In the genomic region with DNA sequence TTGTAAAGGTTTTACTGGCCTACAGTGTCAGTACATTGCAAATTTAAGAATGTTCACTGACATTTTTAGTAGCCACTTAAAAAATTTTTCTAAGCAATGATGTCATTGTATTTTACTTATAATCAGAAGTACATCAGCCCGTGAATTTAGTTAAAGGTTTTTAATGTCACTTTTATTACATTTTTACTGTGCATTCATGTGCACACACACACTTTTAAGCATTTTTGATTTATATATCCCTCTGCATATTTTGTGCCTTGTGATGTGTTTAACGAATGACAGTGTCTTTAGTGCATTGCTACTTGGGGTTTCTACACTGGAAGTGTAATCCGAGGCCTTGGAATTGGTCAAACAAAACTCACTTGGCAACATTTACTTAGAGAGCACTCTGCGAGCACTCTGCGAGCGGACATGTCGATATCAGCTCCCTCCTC, we compare ENCODE assay signal across 29 cellular contexts.
DNase-seq lines count a peak whose midpoint lies in the region; ATAC-seq and TF ChIP-seq lines count a peak whose summit lies in the region.
"Had no signal": no experiment of that assay in that cellular context is flagged by ENCODE, and none has a peak within 500 bp of the region (broad histone marks: within the 10 kb centered on the region; RNA-seq: fewer than 3 reads in every experiment).

No MANE protein-coding gene starts in this region.

- H3K4me3 ChIP-seq in iPS-20b (ENCODE audit: low read length) = peak overlapping the region; percentile 13; the same call in 1 of the 2 replicates
- no peak overlapping the region for H3K4me3 ChIP-seq in brain microvascular endothelial cell (ENCODE audit: low read depth, low read length)
- H3K4me3 ChIP-seq: A549, body of pancreas, gastrocnemius medialis, Peyer's patch, stomach had no signal

- no peak for TF ChIP-seq CTCF in brain microvascular endothelial cell (IDR thresholded peaks at IDR 0.05; ENCODE audit: low read depth, low read length, missing control alignments)

- no peaks in the 10 kb centered on the region for H3K9me3 ChIP-seq in iPS-20b (ENCODE audit: insufficient read depth, low read depth, low read length)
- H3K9me3 ChIP-seq: A549, body of pancreas, gastrocnemius medialis, Peyer's patch, stomach had no signal

- in situ Hi-C loops in brain microvascular endothelial cell (cut with HindIII; ENCODE audit: low pct_ligation_motif_present, low sequenced_read_pairs) = no loop called here

- H3K9ac ChIP-seq in iPS-20b (ENCODE audit: low read depth, low read length) = no peak overlapping the region

- DNase-seq in NCI-H2029 (lab: John Stamatoyannopoulos, UW) (peak; percentile 31), NCI-H2029 treated with DMSO at 0.1 percent for 48 hours (lab: John Stamatoyannopoulos, UW) (no peak), NCI-H510A (lab: John Stamatoyannopoulos, UW) (peak; percentile 21), renal cortical epithelial cell (ENCODE audit: low read depth) (peak; percentile 68), HCEC 1CT (no peak), brain microvascular endothelial cell (no peak)
- DNase-seq: activated CD4-positive, alpha-beta memory T cell treated with anti-CD3 and anti-CD28 coated beads, Interleukin-2, amount 10 ng/mL, durations not matched to agents 7 days and 5 days; activated CD4-positive, alpha-beta T cell treated with anti-CD3 and anti-CD28 coated beads for 1 hour; activated CD8-positive, alpha-beta memory T cell treated with anti-CD3 and anti-CD28 coated beads, Interleukin-2, amount 50 U/mL, for 4 hours; activated naive CD4-positive, alpha-beta T cell treated with anti-CD3 and anti-CD28 coated beads, Interleukin-2, amount 50 U/mL, for 16 hours; AML-193; body of pancreas; CD4-positive, alpha-beta T cell; gastrocnemius medialis; immature natural killer cell; Kasumi-1; left colon; mammary epithelial cell; NCI-H1930; NCI-H446; NCI-H82; Peyer's patch; SIG-M5; stimulated activated CD4-positive, alpha-beta T cell treated with anti-CD3 and anti-CD28 coated beads, Interleukin-2, amount 100 ng/mL, for 48 hours; stomach had no signal

- ATAC-seq in GM18909 (IDR thresholded peaks at IDR 0.05; ENCODE audit: poor library complexity, unreplicated experiment) = no peak
- ATAC-seq: A549, body of pancreas, gastrocnemius medialis, left colon, sciatic nerve had no signal

- no peak overlapping the region for H3K27ac ChIP-seq in iPS-20b (ENCODE audit: low read length)
- no peak overlapping the region for H3K27ac ChIP-seq in brain microvascular endothelial cell
- H3K27ac ChIP-seq: A549, gastrocnemius medialis, Peyer's patch, stomach had no signal

- H3K27me3 ChIP-seq in iPS-20b (ENCODE audit: insufficient read depth, low read length) (no peaks in the 10 kb centered on the region), brain microvascular endothelial cell (replicated peaks) (no peaks in the 10 kb centered on the region)
- H3K27me3 ChIP-seq: body of pancreas, gastrocnemius medialis, Peyer's patch, stomach had no signal

- peaks cover 22% of the 10 kb centered on the region for H3K4me1 ChIP-seq in iPS-20b (ENCODE audit: insufficient read depth, low read length)

- no peaks in the 10 kb centered on the region for H3K36me3 ChIP-seq in iPS-20b (ENCODE audit: insufficient read depth, low read depth, low read length)
- H3K36me3 ChIP-seq in brain microvascular endothelial cell (replicated peaks) = no peaks in the 10 kb centered on the region
- H3K36me3 ChIP-seq: gastrocnemius medialis, Peyer's patch, stomach had no signal

Comparison
In these comparisons a context has a peak if more than half of its experiments do, and no peak if none do; other contexts are left out.
1. DNase-seq: peak in NCI-H2029 (single experiment), NCI-H510A (single experiment) and renal cortical epithelial cell (single experiment); none in NCI-H2029 treated with DMSO at 0.1 percent for 48 hours (single experiment), HCEC 1CT (single experiment) and brain microvascular endothelial cell (single experiment).